Comparison of ENCODE assay signal across 1 cellular context in the genomic region with DNA sequence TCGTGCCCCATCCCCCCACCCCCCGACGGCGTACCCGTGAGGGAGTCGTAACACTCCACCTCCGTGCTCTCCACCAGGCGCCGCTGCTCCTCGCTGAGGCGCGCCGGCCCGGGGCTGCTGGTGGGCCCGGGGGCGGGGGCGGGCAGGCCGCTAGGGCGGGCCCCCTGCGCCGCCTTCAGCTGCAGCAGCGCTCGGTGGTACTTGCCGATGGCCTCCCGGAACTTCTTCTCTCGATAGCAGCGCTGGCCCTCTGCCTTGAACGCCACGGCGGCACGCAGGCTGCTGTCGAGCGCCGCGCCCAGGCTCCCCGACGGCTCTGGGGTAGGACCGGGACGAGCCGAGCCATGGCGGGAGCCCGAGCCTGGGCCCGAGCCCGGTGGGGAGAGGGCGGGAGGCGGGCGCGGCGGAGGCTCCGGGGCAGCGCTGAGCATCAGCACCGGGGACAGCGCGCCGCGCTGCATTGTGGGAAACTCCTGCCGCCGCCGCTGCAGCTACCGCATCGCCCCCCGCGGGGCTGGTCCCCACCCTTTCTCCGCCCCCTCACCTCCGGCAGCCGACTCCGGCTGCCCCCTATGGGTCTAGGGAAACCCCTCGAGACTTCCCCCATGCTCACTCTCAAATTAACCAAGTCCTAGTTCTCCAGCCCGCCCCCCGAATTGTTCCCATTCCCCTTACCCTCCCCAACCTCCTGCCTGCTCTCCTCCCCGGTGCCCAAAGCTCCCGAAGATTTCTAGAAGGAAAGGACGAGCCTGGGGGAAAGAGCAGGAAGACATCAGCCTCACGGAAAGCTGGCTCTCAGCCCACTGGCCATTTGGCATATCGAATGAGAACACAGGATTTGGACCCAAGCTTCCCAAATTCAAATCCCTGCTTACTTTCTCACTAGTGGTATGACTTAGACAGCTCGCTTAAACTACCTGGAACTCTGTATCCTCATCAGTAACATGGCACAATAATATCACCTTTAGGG.
A peak's percentile ranks its signal among the peaks of the same experiment; 100 is the strongest.
TF ChIP-seq lines count a peak whose summit lies in the region.

TSS of gene TTC9B (minus strand) at position 464 of the 970 bp plus-strand sequence. CDS start at position 461, 3 bp downstream.

TF ChIP-seq in HEK293, 187 proteins besides CTCF, POLR2A, EP300 and RAD21 (continued from another document and continues in another):
- TF ChIP-seq OSR2 (tag by site-specific recombination; IDR thresholded peaks at IDR 0.05) (peak; percentile 76), ZNF416 (tag by site-specific recombination; IDR thresholded peaks at IDR 0.05) (no peak), ZNF585B (tag by site-specific recombination; IDR thresholded peaks at IDR 0.05) (no peak), GLI4 (tag by site-specific recombination; IDR thresholded peaks at IDR 0.05) (no peak), ZNF561 (tag by site-specific recombination; IDR thresholded peaks at IDR 0.05; ENCODE audit: borderline replicate concordance) (0 out of 2 replicates have a peak, but pooled peaks have one; percentile 45), ZNF544 (tag by site-specific recombination; IDR thresholded peaks at IDR 0.05) (no peak), ZNF341 (tag by site-specific recombination; IDR thresholded peaks at IDR 0.05; ENCODE audit: low read depth) (peak; percentile 34; the same call in 1 of the 2 replicates), GLIS2 (tag by site-specific recombination; IDR thresholded peaks at IDR 0.05) (peak; percentile 91), OVOL3 (tag by site-specific recombination; IDR thresholded peaks at IDR 0.05) (no peak), ZSCAN23 (tag by site-specific recombination; IDR thresholded peaks at IDR 0.05) (no peak), ZNF473 (tag by site-specific recombination; IDR thresholded peaks at IDR 0.05) (no peak), ZNF239 (tag by site-specific recombination; IDR thresholded peaks at IDR 0.05) (no peak), IKZF3 (tag by site-specific recombination; IDR thresholded peaks at IDR 0.05) (0 out of 2 replicates have a peak, but pooled peaks have one; percentile 12), ZNF311 (tag by site-specific recombination; IDR thresholded peaks at IDR 0.05; ENCODE audit: borderline replicate concordance) (no peak), ZBTB1 (tag by site-specific recombination; IDR thresholded peaks at IDR 0.05) (no peak), PRDM4 (tag by site-specific recombination; IDR thresholded peaks at IDR 0.05) (no peak), RBAK (tag by site-specific recombination; IDR thresholded peaks at IDR 0.05) (no peak), ZNF266 (tag by site-specific recombination; IDR thresholded peaks at IDR 0.05; ENCODE audit: low read depth) (no peak), ZNF155 (tag by site-specific recombination; IDR thresholded peaks at IDR 0.05) (no peak), ZNF146 (tag by site-specific recombination; IDR thresholded peaks at IDR 0.05) (no peak), ATF2 (tag by site-specific recombination; IDR thresholded peaks at IDR 0.05; ENCODE audit: low read depth) (no peak), FEZF1 (tag by site-specific recombination; IDR thresholded peaks at IDR 0.05) (no peak), ZNF19 (tag by site-specific recombination; IDR thresholded peaks at IDR 0.05; ENCODE audit: low read depth) (no peak), KLF1 (tag by site-specific recombination; IDR thresholded peaks at IDR 0.05) (no peak), SCRT1 (tag by site-specific recombination; IDR thresholded peaks at IDR 0.05; ENCODE audit: borderline replicate concordance) (no peak), ZNF639 (tag by site-specific recombination; IDR thresholded peaks at IDR 0.05) (no peak), ZNF391 (tag by site-specific recombination; IDR thresholded peaks at IDR 0.05; ENCODE audit: borderline replicate concordance, low read depth) (no peak), SETDB1 (IDR thresholded peaks at IDR 0.05; ENCODE audit: insufficient read length, low read length) (no peak), ZBTB48 (tag by site-specific recombination; IDR thresholded peaks at IDR 0.05) (no peak), SP2 (tag by site-specific recombination; IDR thresholded peaks at IDR 0.05) (peak; percentile 46; the same call in 1 of the 2 replicates), KLF9 (tag by site-specific recombination; IDR thresholded peaks at IDR 0.05; ENCODE audit: low read depth) (no peak)
- TF ChIP-seq, protein P1, sequence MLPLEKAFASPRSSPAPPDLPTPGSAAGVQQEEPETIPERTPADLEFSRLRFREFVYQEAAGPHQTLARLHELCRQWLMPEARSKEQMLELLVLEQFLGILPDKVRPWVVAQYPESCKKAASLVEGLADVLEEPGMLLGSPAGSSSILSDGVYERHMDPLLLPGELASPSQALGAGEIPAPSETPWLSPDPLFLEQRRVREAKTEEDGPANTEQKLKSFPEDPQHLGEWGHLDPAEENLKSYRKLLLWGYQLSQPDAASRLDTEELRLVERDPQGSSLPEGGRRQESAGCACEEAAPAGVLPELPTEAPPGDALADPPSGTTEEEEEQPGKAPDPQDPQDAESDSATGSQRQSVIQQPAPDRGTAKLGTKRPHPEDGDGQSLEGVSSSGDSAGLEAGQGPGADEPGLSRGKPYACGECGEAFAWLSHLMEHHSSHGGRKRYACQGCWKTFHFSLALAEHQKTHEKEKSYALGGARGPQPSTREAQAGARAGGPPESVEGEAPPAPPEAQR (tag by site-specific recombination; IDR thresholded peaks at IDR 0.05): no peak
- TF ChIP-seq, protein P2, sequence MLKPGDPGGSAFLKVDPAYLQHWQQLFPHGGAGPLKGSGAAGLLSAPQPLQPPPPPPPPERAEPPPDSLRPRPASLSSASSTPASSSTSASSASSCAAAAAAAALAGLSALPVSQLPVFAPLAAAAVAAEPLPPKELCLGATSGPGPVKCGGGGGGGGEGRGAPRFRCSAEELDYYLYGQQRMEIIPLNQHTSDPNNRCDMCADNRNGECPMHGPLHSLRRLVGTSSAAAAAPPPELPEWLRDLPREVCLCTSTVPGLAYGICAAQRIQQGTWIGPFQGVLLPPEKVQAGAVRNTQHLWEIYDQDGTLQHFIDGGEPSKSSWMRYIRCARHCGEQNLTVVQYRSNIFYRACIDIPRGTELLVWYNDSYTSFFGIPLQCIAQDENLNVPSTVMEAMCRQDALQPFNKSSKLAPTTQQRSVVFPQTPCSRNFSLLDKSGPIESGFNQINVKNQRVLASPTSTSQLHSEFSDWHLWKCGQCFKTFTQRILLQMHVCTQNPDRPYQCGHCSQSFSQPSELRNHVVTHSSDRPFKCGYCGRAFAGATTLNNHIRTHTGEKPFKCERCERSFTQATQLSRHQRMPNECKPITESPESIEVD (tag by site-specific recombination; IDR thresholded peaks at IDR 0.05): no peak
- TF ChIP-seq, protein P3, sequence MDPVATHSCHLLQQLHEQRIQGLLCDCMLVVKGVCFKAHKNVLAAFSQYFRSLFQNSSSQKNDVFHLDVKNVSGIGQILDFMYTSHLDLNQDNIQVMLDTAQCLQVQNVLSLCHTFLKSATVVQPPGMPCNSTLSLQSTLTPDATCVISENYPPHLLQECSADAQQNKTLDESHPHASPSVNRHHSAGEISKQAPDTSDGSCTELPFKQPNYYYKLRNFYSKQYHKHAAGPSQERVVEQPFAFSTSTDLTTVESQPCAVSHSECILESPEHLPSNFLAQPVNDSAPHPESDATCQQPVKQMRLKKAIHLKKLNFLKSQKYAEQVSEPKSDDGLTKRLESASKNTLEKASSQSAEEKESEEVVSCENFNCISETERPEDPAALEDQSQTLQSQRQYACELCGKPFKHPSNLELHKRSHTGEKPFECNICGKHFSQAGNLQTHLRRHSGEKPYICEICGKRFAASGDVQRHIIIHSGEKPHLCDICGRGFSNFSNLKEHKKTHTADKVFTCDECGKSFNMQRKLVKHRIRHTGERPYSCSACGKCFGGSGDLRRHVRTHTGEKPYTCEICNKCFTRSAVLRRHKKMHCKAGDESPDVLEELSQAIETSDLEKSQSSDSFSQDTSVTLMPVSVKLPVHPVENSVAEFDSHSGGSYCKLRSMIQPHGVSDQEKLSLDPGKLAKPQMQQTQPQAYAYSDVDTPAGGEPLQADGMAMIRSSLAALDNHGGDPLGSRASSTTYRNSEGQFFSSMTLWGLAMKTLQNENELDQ (tag by site-specific recombination; IDR thresholded peaks at IDR 0.05; ENCODE audit: low read depth): no peak
- TF ChIP-seq, protein P4, sequence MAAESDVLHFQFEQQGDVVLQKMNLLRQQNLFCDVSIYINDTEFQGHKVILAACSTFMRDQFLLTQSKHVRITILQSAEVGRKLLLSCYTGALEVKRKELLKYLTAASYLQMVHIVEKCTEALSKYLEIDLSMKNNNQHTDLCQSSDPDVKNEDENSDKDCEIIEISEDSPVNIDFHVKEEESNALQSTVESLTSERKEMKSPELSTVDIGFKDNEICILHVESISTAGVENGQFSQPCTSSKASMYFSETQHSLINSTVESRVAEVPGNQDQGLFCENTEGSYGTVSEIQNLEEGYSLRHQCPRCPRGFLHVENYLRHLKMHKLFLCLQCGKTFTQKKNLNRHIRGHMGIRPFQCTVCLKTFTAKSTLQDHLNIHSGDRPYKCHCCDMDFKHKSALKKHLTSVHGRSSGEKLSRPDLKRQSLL (tag by site-specific recombination; IDR thresholded peaks at IDR 0.05): 0 out of 2 replicates have a peak, but pooled peaks have one; percentile 12
- TF ChIP-seq, protein P5, sequence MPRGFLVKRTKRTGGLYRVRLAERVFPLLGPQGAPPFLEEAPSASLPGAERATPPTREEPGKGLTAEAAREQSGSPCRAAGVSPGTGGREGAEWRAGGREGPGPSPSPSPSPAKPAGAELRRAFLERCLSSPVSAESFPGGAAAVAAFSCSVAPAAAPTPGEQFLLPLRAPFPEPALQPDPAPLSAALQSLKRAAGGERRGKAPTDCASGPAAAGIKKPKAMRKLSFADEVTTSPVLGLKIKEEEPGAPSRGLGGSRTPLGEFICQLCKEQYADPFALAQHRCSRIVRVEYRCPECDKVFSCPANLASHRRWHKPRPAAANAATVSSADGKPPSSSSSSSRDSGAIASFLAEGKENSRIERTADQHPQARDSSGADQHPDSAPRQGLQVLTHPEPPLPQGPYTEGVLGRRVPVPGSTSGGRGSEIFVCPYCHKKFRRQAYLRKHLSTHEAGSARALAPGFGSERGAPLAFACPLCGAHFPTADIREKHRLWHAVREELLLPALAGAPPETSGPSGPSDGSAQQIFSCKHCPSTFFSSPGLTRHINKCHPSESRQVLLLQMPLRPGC (tag by site-specific recombination; IDR thresholded peaks at IDR 0.05): 0 out of 2 replicates have a peak, but pooled peaks have one; percentile 18
- TF ChIP-seq, protein P6, sequence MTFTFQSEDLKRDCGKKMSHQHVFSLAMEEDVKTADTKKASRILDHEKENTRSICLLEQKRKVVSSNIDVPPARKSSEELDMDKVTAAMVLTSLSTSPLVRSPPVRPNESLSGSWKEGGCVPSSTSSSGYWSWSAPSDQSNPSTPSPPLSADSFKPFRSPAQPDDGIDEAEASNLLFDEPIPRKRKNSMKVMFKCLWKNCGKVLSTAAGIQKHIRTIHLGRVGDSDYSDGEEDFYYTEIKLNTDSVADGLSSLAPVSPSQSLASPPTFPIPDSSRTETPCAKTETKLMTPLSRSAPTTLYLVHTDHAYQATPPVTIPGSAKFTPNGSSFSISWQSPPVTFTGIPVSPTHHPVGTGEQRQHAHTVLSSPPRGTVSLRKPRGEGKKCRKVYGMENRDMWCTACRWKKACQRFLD (tag by site-specific recombination; IDR thresholded peaks at IDR 0.05): no peak
